1 cellular context compared by ENCODE assay signal in the genomic region with DNA sequence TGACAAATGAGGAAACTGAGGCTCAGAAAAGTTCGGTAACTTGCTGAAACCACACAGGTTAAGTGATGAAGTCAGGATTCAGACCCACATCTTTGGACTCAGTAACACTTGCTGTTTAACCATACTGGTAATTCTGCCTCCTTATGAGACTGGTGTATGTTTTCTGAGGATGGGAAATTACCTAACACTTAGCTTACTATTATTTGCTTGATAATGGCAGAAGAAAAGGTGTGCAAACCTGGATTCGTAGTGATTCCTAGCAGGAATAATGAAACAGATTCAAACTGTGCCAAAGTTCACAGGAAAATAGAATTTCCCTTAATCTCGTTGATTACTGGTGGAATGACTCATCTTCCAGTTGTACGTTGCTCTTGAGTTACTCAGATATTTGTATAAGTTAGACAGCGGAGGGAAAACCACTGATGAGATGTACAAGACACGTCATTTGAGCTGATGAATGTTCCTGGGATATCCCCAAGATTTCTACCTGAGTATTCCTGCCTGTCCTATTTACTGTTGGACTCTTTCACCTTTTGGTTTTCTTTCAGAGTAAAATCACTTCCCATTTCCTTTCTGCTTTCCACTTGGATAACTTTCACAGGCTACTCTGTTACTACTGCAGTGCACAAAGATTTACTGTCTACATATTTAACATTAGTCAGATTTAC.
TF ChIP-seq lines count a peak whose summit lies in the region.

No MANE protein-coding gene starts in this region.

TF ChIP-seq in HepG2, 621 proteins besides CTCF, POLR2A, EP300 and RAD21 (continued from another document and continues in another):
- TF ChIP-seq DNMT3B (CRISPR knock-in tag; conservative IDR thresholded peaks at IDR 0.05) (0 out of 2 replicates have a peak, but pooled peaks have one; percentile 27), PRPF4 (IDR thresholded peaks at IDR 0.05; ENCODE audit: low read depth, low read length, poor library complexity, severe bottlenecking) (no peak), KLF11 (CRISPR knock-in tag; IDR thresholded peaks at IDR 0.05) (no peak), TERF1 (CRISPR knock-in tag; IDR thresholded peaks at IDR 0.05) (no peak), SALL1 (CRISPR knock-in tag; IDR thresholded peaks at IDR 0.05) (no peak), ARID2 (CRISPR knock-in tag; IDR thresholded peaks at IDR 0.05; ENCODE audit: borderline replicate concordance) (peak; percentile 33; the same call in 1 of the 2 replicates), HOXA9 (CRISPR knock-in tag; IDR thresholded peaks at IDR 0.05; ENCODE audit: borderline replicate concordance) (no peak), ELF3 (CRISPR knock-in tag; IDR thresholded peaks at IDR 0.05) (peak; percentile 69), ZNF253 (CRISPR knock-in tag; IDR thresholded peaks at IDR 0.05; ENCODE audit: borderline replicate concordance) (no peak), ZNF136 (CRISPR knock-in tag; IDR thresholded peaks at IDR 0.05; ENCODE audit: low read depth) (no peak), TSC22D2 (CRISPR knock-in tag; IDR thresholded peaks at IDR 0.05; ENCODE audit: borderline replicate concordance) (no peak), SOX6 (IDR thresholded peaks at IDR 0.05) (no peak), SOX6 (CRISPR knock-in tag; IDR thresholded peaks at IDR 0.05) (no peak), ZNF615 (CRISPR knock-in tag; IDR thresholded peaks at IDR 0.05; ENCODE audit: borderline replicate concordance) (no peak), SSRP1 (CRISPR knock-in tag; IDR thresholded peaks at IDR 0.05) (no peak), POLR2G (IDR thresholded peaks at IDR 0.05; ENCODE audit: low read depth, low read length) (no peak), NFATC3 (CRISPR knock-in tag; IDR thresholded peaks at IDR 0.05) (no peak), CAMTA2 (CRISPR knock-in tag; IDR thresholded peaks at IDR 0.05; ENCODE audit: borderline replicate concordance) (no peak), RELA (CRISPR knock-in tag; IDR thresholded peaks at IDR 0.05) (0 out of 2 replicates have a peak, but pooled peaks have one; percentile 59), NCOA5 (CRISPR knock-in tag; IDR thresholded peaks at IDR 0.05) (no peak), ESRRA (CRISPR knock-in tag; IDR thresholded peaks at IDR 0.05; ENCODE audit: low read depth) (no peak), ZNF768 (CRISPR knock-in tag; IDR thresholded peaks at IDR 0.05) (no peak), JUNB (CRISPR knock-in tag; IDR thresholded peaks at IDR 0.05; ENCODE audit: borderline replicate concordance) (peak; percentile 93; the same call in 1 of the 2 replicates), KDM4B (CRISPR knock-in tag; IDR thresholded peaks at IDR 0.05) (no peak), ATF1 (CRISPR knock-in tag; IDR thresholded peaks at IDR 0.05) (no peak; the same call in 1 of the 2 replicates), DZIP1 (CRISPR knock-in tag; IDR thresholded peaks at IDR 0.05) (no peak), YEATS2 (CRISPR knock-in tag; IDR thresholded peaks at IDR 0.05; ENCODE audit: borderline replicate concordance) (no peak), CBX5 (CRISPR knock-in tag; IDR thresholded peaks at IDR 0.05; ENCODE audit: borderline replicate concordance) (no peak), ZNF709 (CRISPR knock-in tag; IDR thresholded peaks at IDR 0.05) (no peak), ELF4 (CRISPR knock-in tag; IDR thresholded peaks at IDR 0.05; ENCODE audit: borderline replicate concordance) (no peak), ZBTB20 (CRISPR knock-in tag; IDR thresholded peaks at IDR 0.05; ENCODE audit: borderline replicate concordance, low read depth) (0 out of 2 replicates have a peak, but pooled peaks have one; percentile 25), ZNF350 (CRISPR knock-in tag; IDR thresholded peaks at IDR 0.05; ENCODE audit: borderline replicate concordance, low read depth) (no peak), ZNF33A (CRISPR knock-in tag; IDR thresholded peaks at IDR 0.05; ENCODE audit: borderline replicate concordance) (no peak), ZNF30 (CRISPR knock-in tag; IDR thresholded peaks at IDR 0.05) (no peak), ZNF230 (CRISPR knock-in tag; IDR thresholded peaks at IDR 0.05) (no peak), ZNF780A (CRISPR knock-in tag; IDR thresholded peaks at IDR 0.05) (no peak), ZNF7 (CRISPR knock-in tag; IDR thresholded peaks at IDR 0.05) (no peak; the same call in 1 of the 2 replicates), PRDM10 (CRISPR knock-in tag; IDR thresholded peaks at IDR 0.05; ENCODE audit: low read depth) (no peak), HDAC2 (CRISPR knock-in tag; IDR thresholded peaks at IDR 0.05) (no peak), RARA (CRISPR knock-in tag; IDR thresholded peaks at IDR 0.05) (peak; percentile 78), ZNF614 (CRISPR knock-in tag; IDR thresholded peaks at IDR 0.05; ENCODE audit: borderline replicate concordance) (peak; percentile 87), PITX1 (CRISPR knock-in tag; IDR thresholded peaks at IDR 0.05) (peak; percentile 70; the same call in 1 of the 2 replicates), FOXA1 (IDR thresholded peaks at IDR 0.05) (no peak), FOXA1 (CRISPR knock-in tag; IDR thresholded peaks at IDR 0.05) (0 out of 2 replicates have a peak, but pooled peaks have one; percentile 10), NFYC (CRISPR knock-in tag; IDR thresholded peaks at IDR 0.05) (no peak), HNRNPUL1 (IDR thresholded peaks at IDR 0.05; ENCODE audit: low read depth, low read length) (no peak), IRF2 (CRISPR knock-in tag; IDR thresholded peaks at IDR 0.05) (peak; percentile 83), ZNF816 (CRISPR knock-in tag; IDR thresholded peaks at IDR 0.05; ENCODE audit: borderline replicate concordance) (no peak), THAP11 (CRISPR knock-in tag; IDR thresholded peaks at IDR 0.05) (peak; percentile 54; the same call in 1 of the 2 replicates), ZNF660 (CRISPR knock-in tag; IDR thresholded peaks at IDR 0.05; ENCODE audit: borderline replicate concordance, low read depth) (no peak), SIN3A (IDR thresholded peaks at IDR 0.05; ENCODE audit: borderline replicate concordance, low read depth, low read length) (no peak), ZBTB10 (CRISPR knock-in tag; IDR thresholded peaks at IDR 0.05; ENCODE audit: borderline replicate concordance) (no peak), NFE2 (CRISPR knock-in tag; IDR thresholded peaks at IDR 0.05) (no peak), RCOR2 (CRISPR knock-in tag; IDR thresholded peaks at IDR 0.05) (peak; percentile 81; the same call in 1 of the 2 replicates), AKAP8 (CRISPR knock-in tag; IDR thresholded peaks at IDR 0.05) (no peak)
- TF ChIP-seq, protein P1, sequence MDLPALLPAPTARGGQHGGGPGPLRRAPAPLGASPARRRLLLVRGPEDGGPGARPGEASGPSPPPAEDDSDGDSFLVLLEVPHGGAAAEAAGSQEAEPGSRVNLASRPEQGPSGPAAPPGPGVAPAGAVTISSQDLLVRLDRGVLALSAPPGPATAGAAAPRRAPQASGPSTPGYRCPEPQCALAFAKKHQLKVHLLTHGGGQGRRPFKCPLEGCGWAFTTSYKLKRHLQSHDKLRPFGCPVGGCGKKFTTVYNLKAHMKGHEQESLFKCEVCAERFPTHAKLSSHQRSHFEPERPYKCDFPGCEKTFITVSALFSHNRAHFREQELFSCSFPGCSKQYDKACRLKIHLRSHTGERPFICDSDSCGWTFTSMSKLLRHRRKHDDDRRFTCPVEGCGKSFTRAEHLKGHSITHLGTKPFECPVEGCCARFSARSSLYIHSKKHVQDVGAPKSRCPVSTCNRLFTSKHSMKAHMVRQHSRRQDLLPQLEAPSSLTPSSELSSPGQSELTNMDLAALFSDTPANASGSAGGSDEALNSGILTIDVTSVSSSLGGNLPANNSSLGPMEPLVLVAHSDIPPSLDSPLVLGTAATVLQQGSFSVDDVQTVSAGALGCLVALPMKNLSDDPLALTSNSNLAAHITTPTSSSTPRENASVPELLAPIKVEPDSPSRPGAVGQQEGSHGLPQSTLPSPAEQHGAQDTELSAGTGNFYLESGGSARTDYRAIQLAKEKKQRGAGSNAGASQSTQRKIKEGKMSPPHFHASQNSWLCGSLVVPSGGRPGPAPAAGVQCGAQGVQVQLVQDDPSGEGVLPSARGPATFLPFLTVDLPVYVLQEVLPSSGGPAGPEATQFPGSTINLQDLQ (CRISPR knock-in tag; IDR thresholded peaks at IDR 0.05) = no peak
- TF ChIP-seq, protein P2, sequence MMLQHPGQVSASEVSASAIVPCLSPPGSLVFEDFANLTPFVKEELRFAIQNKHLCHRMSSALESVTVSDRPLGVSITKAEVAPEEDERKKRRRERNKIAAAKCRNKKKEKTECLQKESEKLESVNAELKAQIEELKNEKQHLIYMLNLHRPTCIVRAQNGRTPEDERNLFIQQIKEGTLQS (CRISPR knock-in tag; IDR thresholded peaks at IDR 0.05) = peak; percentile 92
- TF ChIP-seq, protein P3, sequence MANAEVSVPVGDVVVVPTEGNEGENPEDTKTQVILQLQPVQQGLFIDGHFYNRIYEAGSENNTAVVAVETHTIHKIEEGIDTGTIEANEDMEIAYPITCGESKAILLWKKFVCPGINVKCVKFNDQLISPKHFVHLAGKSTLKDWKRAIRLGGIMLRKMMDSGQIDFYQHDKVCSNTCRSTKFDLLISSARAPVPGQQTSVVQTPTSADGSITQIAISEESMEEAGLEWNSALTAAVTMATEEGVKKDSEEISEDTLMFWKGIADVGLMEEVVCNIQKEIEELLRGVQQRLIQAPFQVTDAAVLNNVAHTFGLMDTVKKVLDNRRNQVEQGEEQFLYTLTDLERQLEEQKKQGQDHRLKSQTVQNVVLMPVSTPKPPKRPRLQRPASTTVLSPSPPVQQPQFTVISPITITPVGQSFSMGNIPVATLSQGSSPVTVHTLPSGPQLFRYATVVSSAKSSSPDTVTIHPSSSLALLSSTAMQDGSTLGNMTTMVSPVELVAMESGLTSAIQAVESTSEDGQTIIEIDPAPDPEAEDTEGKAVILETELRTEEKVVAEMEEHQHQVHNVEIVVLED (CRISPR knock-in tag; IDR thresholded peaks at IDR 0.05; ENCODE audit: borderline replicate concordance) = no peak
